Comparison of ENCODE assay signal across 12 cellular contexts in genomic region chr6:132491303-132491702, GRCh38. TPM values are rescaled to one million over a fixed set of nuclear protein-coding genes. Genes with fewer than 3 reads are reported as not detected.
DNase-seq lines count a peak whose midpoint lies in the region; ATAC-seq and TF ChIP-seq lines count a peak whose summit lies in the region.
"Had no signal": no experiment of that assay in that cellular context is flagged by ENCODE, and none has a peak within 500 bp of the region (broad histone marks: within the 10 kb centered on the region; RNA-seq: fewer than 3 reads in every experiment).

No MANE protein-coding gene starts in this region.

- peaks cover 36% of the 10 kb centered on the region for H3K4me1 Mint-ChIP-seq in activated CD4-positive, alpha-beta T cell treated with anti-CD3 and anti-CD28 coated beads for 36 hours
- peaks cover 30% of the 10 kb centered on the region for H3K4me1 Mint-ChIP-seq in stimulated activated effector memory CD8-positive, alpha-beta T cell treated with anti-CD3 and anti-CD28 coated beads, Interleukin-12 subunit alpha, Interleukin-12 subunit beta, amount 100 ng/mL, for 72 hours
- H3K4me1 Mint-ChIP-seq: H9 had no signal

- 75 to 80% (median 78%) methylated on average over 5 of the region's 5 CpGs for WGBS in stomach, 5 donors

- H3K36me3 ChIP-seq in SK-N-MC (ENCODE audit: insufficient read depth, low read length) (peaks cover 20% of the 10 kb centered on the region), stomach (peaks cover 0 to 6% (median 0%) of the 10 kb centered on the region in 4 donors)

- H3K9me3 ChIP-seq in SK-N-MC (ENCODE audit: low read depth, low read length): no peaks in the 10 kb centered on the region
- no peaks in the 10 kb centered on the region for H3K9me3 ChIP-seq in stomach

- no peak for TF ChIP-seq CTCF in fibroblast of mammary gland (conservative IDR thresholded peaks at IDR 0.05; ENCODE audit: control insufficient read depth, insufficient read depth, low read depth, low read length)
- TF ChIP-seq CTCF in stomach (IDR thresholded peaks at IDR 0.05): no peak

- no peak for TF ChIP-seq POLR2A in stomach (IDR thresholded peaks at IDR 0.05)

- peak; percentile 52 for DNase-seq in activated CD4-positive, alpha-beta T cell treated with anti-CD3 and anti-CD28 coated beads for 36 hours
- DNase-seq in activated CD4-positive, alpha-beta T cell treated with anti-CD3 and anti-CD28 coated beads for 1 hour: no peak
- no peak for DNase-seq in SK-N-MC (ENCODE audit: low read depth, low spot score)
- peak; percentile 90 for DNase-seq in fibroblast of mammary gland (ENCODE audit: low read depth)
- DNase-seq in stimulated activated effector memory CD8-positive, alpha-beta T cell treated with anti-CD3 and anti-CD28 coated beads, Interleukin-12 subunit alpha, Interleukin-12 subunit beta, amount 100 ng/mL, for 72 hours (ENCODE audit: low spot score in 2 of 2): no peak
- DNase-seq in germinal center (ENCODE audit: low spot score): no peak
- no peak for DNase-seq in stomach
- DNase-seq: 8988T, GDM1, H9, SHP77 had no signal

- no peak for TF ChIP-seq EP300 in stomach (IDR thresholded peaks at IDR 0.05)

- intact Hi-C loops in activated CD4-positive, alpha-beta T cell treated with anti-CD3 and anti-CD28 coated beads for 36 hours (cut with DNase I, micrococcal nuclease): no loop called here
- intact Hi-C loops in stomach (cut with DNase I; ENCODE audit: low total_unique reads): no loop called here

- H3K4me1 ChIP-seq in stomach: peaks cover 4 to 45% (median 25%) of the 10 kb centered on the region in 4 donors

- no peak for ATAC-seq in activated CD4-positive, alpha-beta T cell treated with anti-CD3 and anti-CD28 coated beads for 36 hours
- peak; percentile 49 for ATAC-seq in stimulated activated effector memory CD8-positive, alpha-beta T cell treated with anti-CD3 and anti-CD28 coated beads, Interleukin-12 subunit alpha, Interleukin-12 subunit beta, amount 100 ng/mL, for 72 hours
- no peak for ATAC-seq in GM18858 (IDR thresholded peaks at IDR 0.05; ENCODE audit: unreplicated experiment)

- H3K4me3 ChIP-seq in SK-N-MC (0 out of 2 replicates have a peak overlapping the region, but pooled peaks have one; percentile 23), fibroblast of mammary gland (ENCODE audit: control insufficient read depth, low read depth, low read length) (no peak overlapping the region), stomach (no peak overlapping the region)

- H3K27me3 Mint-ChIP-seq in activated CD4-positive, alpha-beta T cell treated with anti-CD3 and anti-CD28 coated beads for 36 hours: no peaks in the 10 kb centered on the region

- peaks cover 7% of the 10 kb centered on the region for H3K9me3 Mint-ChIP-seq in activated CD4-positive, alpha-beta T cell treated with anti-CD3 and anti-CD28 coated beads for 36 hours (ENCODE audit: low read depth)
- H3K9me3 Mint-ChIP-seq in stimulated activated effector memory CD8-positive, alpha-beta T cell treated with anti-CD3 and anti-CD28 coated beads, Interleukin-12 subunit alpha, Interleukin-12 subunit beta, amount 100 ng/mL, for 72 hours: no peaks in the 10 kb centered on the region

- H3K36me3 Mint-ChIP-seq in activated CD4-positive, alpha-beta T cell treated with anti-CD3 and anti-CD28 coated beads for 36 hours (ENCODE audit: low read depth): peaks cover 20% of the 10 kb centered on the region
- H3K36me3 Mint-ChIP-seq in stimulated activated effector memory CD8-positive, alpha-beta T cell treated with anti-CD3 and anti-CD28 coated beads, Interleukin-12 subunit alpha, Interleukin-12 subunit beta, amount 100 ng/mL, for 72 hours: no peaks in the 10 kb centered on the region

- peak overlapping the region; percentile 68; the same call in 1 of the 2 replicates for H3K27ac ChIP-seq in SK-N-MC
- no peak overlapping the region for H3K27ac ChIP-seq in stomach

- H3K27ac Mint-ChIP-seq in activated CD4-positive, alpha-beta T cell treated with anti-CD3 and anti-CD28 coated beads for 36 hours: no peak overlapping the region
- H3K27ac Mint-ChIP-seq in stimulated activated effector memory CD8-positive, alpha-beta T cell treated with anti-CD3 and anti-CD28 coated beads, Interleukin-12 subunit alpha, Interleukin-12 subunit beta, amount 100 ng/mL, for 72 hours: no peak overlapping the region
- H3K27ac Mint-ChIP-seq: H9 had no signal

- CTCF ChIA-PET in activated CD4-positive, alpha-beta T cell treated with anti-CD3 and anti-CD28 coated beads for 36 hours (lab: Charles Lee): interaction anchor here (1.3 kb wide), 1 partner anchor 193 kb away, joined by 3 read pairs; no protein-coding TSS in a partner anchor

- H3K9ac ChIP-seq in SK-N-MC (ENCODE audit: insufficient read length): no peak overlapping the region

- no peaks in the 10 kb centered on the region for H3K27me3 ChIP-seq in stomach

- POLR2A ChIA-PET in activated CD4-positive, alpha-beta T cell treated with anti-CD3 and anti-CD28 coated beads for 36 hours (lab: Charles Lee): no interaction called here

- no peak overlapping the region for H3K4me3 Mint-ChIP-seq in activated CD4-positive, alpha-beta T cell treated with anti-CD3 and anti-CD28 coated beads for 36 hours
- H3K4me3 Mint-ChIP-seq in stimulated activated effector memory CD8-positive, alpha-beta T cell treated with anti-CD3 and anti-CD28 coated beads, Interleukin-12 subunit alpha, Interleukin-12 subunit beta, amount 100 ng/mL, for 72 hours: no peak overlapping the region
- H3K4me3 Mint-ChIP-seq: H9 had no signal

RNA-seq across cellular contexts. Expression of gene STX7, which starts 21.6 kb away (rescaled TPM):
- 10 to 100 TPM; 13.3 to 20.3 TPM for total RNA-seq in activated CD4-positive, alpha-beta T cell treated with anti-CD3 and anti-CD28 coated beads for 36 hours
- total RNA-seq in stomach: 10 to 100 TPM; 29.8 to 39.3 (median 31.5) TPM
- 10 to 100 TPM in 2 of 3 donors, 1 to 10 TPM in 1; 8.6 to 22.9 (median 17.7) TPM for polyA plus RNA-seq in stomach

RNA-seq across cellular contexts. Expression of gene TAAR9, which starts 46.8 kb away (rescaled TPM):
- not detected for total RNA-seq in activated CD4-positive, alpha-beta T cell treated with anti-CD3 and anti-CD28 coated beads for 36 hours
- not detected for total RNA-seq in stomach
- polyA plus RNA-seq in stomach: not detected
- total RNA-seq: H9 had no signal

Comparison
In these comparisons a context has a peak if more than half of its experiments do, and no peak if none do; other contexts are left out.
1. DNase-seq: peak in activated CD4-positive, alpha-beta T cell treated with anti-CD3 and anti-CD28 coated beads for 36 hours (single experiment) and fibroblast of mammary gland (single experiment); none in activated CD4-positive, alpha-beta T cell treated with anti-CD3 and anti-CD28 coated beads for 1 hour (single experiment), SK-N-MC (single experiment), stimulated activated effector memory CD8-positive, alpha-beta T cell treated with anti-CD3 and anti-CD28 coated beads, Interleukin-12 subunit alpha, Interleukin-12 subunit beta, amount 100 ng/mL, for 72 hours (0 of 2), germinal center (single experiment) and stomach (single experiment).